Comparison of ENCODE assay signal across 23 cellular contexts in genomic region chr12:113054948-113055486, GRCh38. TPM values are rescaled to one million over a fixed set of nuclear protein-coding genes. Genes with fewer than 3 reads are reported as not detected.
A peak's percentile ranks its signal among the peaks of the same experiment; 100 is the strongest.
DNase-seq lines count a peak whose midpoint lies in the region; ATAC-seq and TF ChIP-seq lines count a peak whose summit lies in the region.
"Had no signal": no experiment of that assay in that cellular context is flagged by ENCODE, and none has a peak within 500 bp of the region (broad histone marks: within the 10 kb centered on the region; RNA-seq: fewer than 3 reads in every experiment).

No MANE protein-coding gene starts in this region.

- no peaks in the 10 kb centered on the region for H3K9me3 ChIP-seq in CD8-positive, alpha-beta memory T cell (ENCODE audit: low read length)
- H3K9me3 ChIP-seq: esophagus squamous epithelium, upper lobe of right lung had no signal

- no peaks in the 10 kb centered on the region for H3K36me3 Mint-ChIP-seq in CD8-positive, alpha-beta memory T cell
- H3K36me3 Mint-ChIP-seq in IgD-negative memory B cell = peaks cover 1% of the 10 kb centered on the region
- peaks cover 2% of the 10 kb centered on the region for H3K36me3 Mint-ChIP-seq in chondrocyte (ENCODE audit: low read depth)
- H3K36me3 Mint-ChIP-seq in neural crest cell (ENCODE audit: low read depth) = no peaks in the 10 kb centered on the region

- peaks cover 38% of the 10 kb centered on the region for H3K4me1 ChIP-seq in CD8-positive, alpha-beta memory T cell (ENCODE audit: insufficient read depth, low read length)

- H3K27ac ChIP-seq in CD8-positive, alpha-beta memory T cell (ENCODE audit: low read depth, low read length) = no peak overlapping the region
- H3K27ac ChIP-seq: esophagus squamous epithelium, upper lobe of right lung had no signal

- ATAC-seq in HG02642 (IDR thresholded peaks at IDR 0.05; ENCODE audit: poor library complexity, unreplicated experiment) (no peak), HG02970 (IDR thresholded peaks at IDR 0.05; ENCODE audit: low FRiP score, unreplicated experiment) (no peak)
- ATAC-seq: left colon; stimulated activated naive CD8-positive, alpha-beta T cell treated with anti-CD3 and anti-CD28 coated beads, Interleukin-15, amount 100 ng/mL, for 72 hours; upper lobe of right lung had no signal

- H3K9me3 Mint-ChIP-seq in CD8-positive, alpha-beta memory T cell = no peaks in the 10 kb centered on the region
- H3K9me3 Mint-ChIP-seq in IgD-negative memory B cell (no peaks in the 10 kb centered on the region), chondrocyte (ENCODE audit: low read depth) (no peaks in the 10 kb centered on the region), neural crest cell (no peaks in the 10 kb centered on the region)
- H3K9me3 Mint-ChIP-seq: activated CD4-positive, alpha-beta T cell treated with anti-CD3 and anti-CD28 coated beads, Interleukin-2, amount 10 ng/mL, durations not matched to agents 24 days and 14 days; stimulated activated naive CD8-positive, alpha-beta T cell treated with anti-CD3 and anti-CD28 coated beads, Interleukin-15, amount 100 ng/mL, for 72 hours had no signal

- H3K27me3 ChIP-seq in CD8-positive, alpha-beta memory T cell (ENCODE audit: insufficient read depth, low read length, poor library complexity, severe bottlenecking) = no peaks in the 10 kb centered on the region

- TF ChIP-seq CTCF in chondrocyte (IDR thresholded peaks at IDR 0.05) (no peak), neural crest cell (conservative IDR thresholded peaks at IDR 0.05) (no peak)

- H3K4me3 ChIP-seq in CD8-positive, alpha-beta memory T cell (ENCODE audit: low read length) = no peak overlapping the region
- H3K4me3 ChIP-seq: esophagus squamous epithelium, upper lobe of right lung had no signal

- POLR2A ChIA-PET in CD8-positive, alpha-beta memory T cell (lab: Charles Lee) = interaction anchor here (0.7 kb wide), 1 partner anchor 67 kb away, joined by 3 read pairs; no protein-coding TSS in a partner anchor

- peaks cover 0 to 4% of the 10 kb centered on the region in 2 donors for H3K27me3 Mint-ChIP-seq in CD8-positive, alpha-beta memory T cell
- H3K27me3 Mint-ChIP-seq in IgD-negative memory B cell (peaks cover 2% of the 10 kb centered on the region), chondrocyte (ENCODE audit: low read depth) (peaks cover 59% of the 10 kb centered on the region), neural crest cell (ENCODE audit: low read depth) (peaks cover 69% of the 10 kb centered on the region)
- H3K27me3 Mint-ChIP-seq: stimulated activated naive CD8-positive, alpha-beta T cell treated with anti-CD3 and anti-CD28 coated beads, Interleukin-15, amount 100 ng/mL, for 72 hours had no signal

- peaks cover 8 to 10% (median 10%) of the 10 kb centered on the region in 3 donors for H3K4me1 Mint-ChIP-seq in CD8-positive, alpha-beta memory T cell
- H3K4me1 Mint-ChIP-seq in IgD-negative memory B cell = peaks cover 29 to 41% (median 37%) of the 10 kb centered on the region in 3 donors
- peaks cover 2% of the 10 kb centered on the region for H3K4me1 Mint-ChIP-seq in chondrocyte (ENCODE audit: low read depth)
- H3K4me1 Mint-ChIP-seq in neural crest cell = no peaks in the 10 kb centered on the region
- H3K4me1 Mint-ChIP-seq: activated CD4-positive, alpha-beta T cell treated with anti-CD3 and anti-CD28 coated beads, Interleukin-2, amount 10 ng/mL, durations not matched to agents 24 days and 14 days had no signal

- H3K4me3 Mint-ChIP-seq in CD8-positive, alpha-beta memory T cell = peak overlapping the region; percentile 55 to 70 (median 61)
- H3K4me3 Mint-ChIP-seq in IgD-negative memory B cell = peak overlapping the region in 3 of 4 donors; percentile 24 to 89 (median 56)
- no peak overlapping the region for H3K4me3 Mint-ChIP-seq in chondrocyte (ENCODE audit: unreplicated experiment)
- peak overlapping the region; percentile 49 for H3K4me3 Mint-ChIP-seq in neural crest cell
- H3K4me3 Mint-ChIP-seq: activated CD4-positive, alpha-beta T cell treated with anti-CD3 and anti-CD28 coated beads, Interleukin-2, amount 10 ng/mL, durations not matched to agents 24 days and 14 days; stimulated activated naive CD8-positive, alpha-beta T cell treated with anti-CD3 and anti-CD28 coated beads, Interleukin-15, amount 100 ng/mL, for 72 hours had no signal

- H3K36me3 ChIP-seq in CD8-positive, alpha-beta memory T cell (ENCODE audit: insufficient read depth, low read length) = no peaks in the 10 kb centered on the region
- H3K36me3 ChIP-seq: esophagus squamous epithelium, upper lobe of right lung had no signal

- H3K27ac Mint-ChIP-seq in CD8-positive, alpha-beta memory T cell = no peak overlapping the region
- H3K27ac Mint-ChIP-seq in IgD-negative memory B cell (peak overlapping the region in 1 of 3 donors; percentile 44), chondrocyte (ENCODE audit: unreplicated experiment) (no peak overlapping the region), neural crest cell (ENCODE audit: unreplicated experiment) (no peak overlapping the region)
- H3K27ac Mint-ChIP-seq: activated CD4-positive, alpha-beta T cell treated with anti-CD3 and anti-CD28 coated beads, Interleukin-2, amount 10 ng/mL, durations not matched to agents 24 days and 14 days; stimulated activated naive CD8-positive, alpha-beta T cell treated with anti-CD3 and anti-CD28 coated beads, Interleukin-15, amount 100 ng/mL, for 72 hours had no signal

- CTCF ChIA-PET in CD8-positive, alpha-beta memory T cell (lab: Charles Lee) = interaction anchor here (0.6 to 1.3 kb wide), 2 partner anchors 18 to 107 kb away, joined by 3 read pairs; no protein-coding TSS in a partner anchor

- DNase-seq in CD8-positive, alpha-beta memory T cell = no peak
- DNase-seq in chondrocyte (ENCODE audit: low spot score) (peak; percentile 10), neural crest cell (ENCODE audit: low read depth, low spot score) (no peak), medulla oblongata (ENCODE audit: extremely low spot score) (no peak)
- DNase-seq: activated CD4-positive, alpha-beta T cell treated with anti-CD3 and anti-CD28 coated beads, Interleukin-2, amount 10 ng/mL, durations not matched to agents 24 days and 14 days; activated CD8-positive, alpha-beta memory T cell treated with anti-CD3 and anti-CD28 coated beads, Interleukin-2, amount 50 U/mL, for 4 hours; AML-193; aorta; cerebellar nuclear complex; effector CD4-positive, alpha-beta T cell; esophagus squamous epithelium; left colon; NCI-H2171; NCI-H526; nucleus accumbens; Right ventricle myocardium superior; small intestine; stimulated activated CD4-positive, alpha-beta T cell treated with anti-CD3 and anti-CD28 coated beads, Interleukin-2, amount 100 ng/mL, for 48 hours; stimulated activated naive CD8-positive, alpha-beta T cell treated with anti-CD3 and anti-CD28 coated beads, Interleukin-15, amount 100 ng/mL, for 72 hours had no signal

RNA-seq across cellular contexts. Expression of gene DTX1, which starts 1.5 kb away (rescaled TPM):
- 1 to 10 TPM; 2.0 to 2.2 TPM for total RNA-seq in CD8-positive, alpha-beta memory T cell
- polyA plus RNA-seq in CD8-positive, alpha-beta memory T cell = 0.98 TPM
- polyA plus RNA-seq in IgD-negative memory B cell = 0.61 TPM
- not detected in 3 replicates for total RNA-seq in chondrocyte
- 8.1 and 8.4 TPM in 2 replicates for total RNA-seq in neural crest cell
